Comparison of ENCODE assay signal across 28 cellular contexts in the genomic region with DNA sequence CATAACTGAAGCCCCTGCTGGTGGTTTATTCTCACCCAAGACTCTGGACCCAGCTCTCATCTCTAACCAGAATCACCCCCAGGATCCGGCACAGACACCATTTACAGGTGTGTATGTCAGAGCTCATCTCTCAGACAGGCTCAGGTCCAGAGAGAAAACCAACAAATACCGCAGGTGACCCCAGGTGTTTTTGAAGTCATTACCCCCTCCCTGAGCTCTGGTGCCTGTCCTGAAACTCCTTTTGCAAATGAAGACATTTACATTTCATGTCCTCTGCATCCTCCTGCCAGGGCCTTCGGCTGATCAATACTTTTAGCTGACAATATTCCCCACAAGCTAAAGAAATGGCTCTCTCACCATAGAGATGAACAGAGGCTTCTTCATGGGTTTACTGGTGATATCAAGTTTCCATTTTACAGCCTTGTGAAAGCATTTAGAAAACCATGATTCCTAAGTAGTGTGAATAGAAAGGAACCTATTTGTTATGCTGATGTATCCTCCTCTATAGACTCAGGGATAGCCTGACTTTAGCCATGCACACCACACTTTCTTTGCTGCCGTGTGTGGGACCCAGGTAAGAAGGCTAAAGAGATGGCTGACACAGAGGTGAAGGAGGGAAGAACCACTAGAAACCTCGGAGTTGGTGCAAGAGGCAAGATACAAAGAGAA.
"Had no signal": no experiment of that assay in that cellular context is flagged by ENCODE, and none has a peak within 500 bp of the region (broad histone marks: within the 10 kb centered on the region; RNA-seq: fewer than 3 reads in every experiment).

No MANE protein-coding gene starts in this region.

- H3K4me3 Mint-ChIP-seq: dendritic cell treated with granulocyte-macrophage colony-stimulating factor and Interleukin-4, amounts not matched to agents 40 ng/mL and 50 ng/mL, for 4 days; endodermal cell; immature natural killer cell; natural killer cell; stimulated activated effector memory CD8-positive, alpha-beta T cell treated with anti-CD3 and anti-CD28 coated beads, Interleukin-12 subunit alpha, Interleukin-12 subunit beta, amount 100 ng/mL, for 72 hours; type B pancreatic cell had no signal

- H3K36me3 ChIP-seq: colonic mucosa, esophagus muscularis mucosa, gastroesophageal sphincter, lower lobe of right lung, ovary, sigmoid colon, tibial artery had no signal

- H3K27ac ChIP-seq: colonic mucosa, esophagus muscularis mucosa, foreskin keratinocyte, gastroesophageal sphincter, lower lobe of right lung, ovary, psoas muscle, sigmoid colon, testis, tibial artery had no signal

- FAIRE-seq: endothelial cell of umbilical vein had no signal

- H3K4me1 ChIP-seq: colonic mucosa, esophagus muscularis mucosa, foreskin keratinocyte, gastroesophageal sphincter, lower lobe of right lung, psoas muscle, sigmoid colon, testis, tibial artery had no signal

- H3K36me3 Mint-ChIP-seq: immature natural killer cell; natural killer cell; stimulated activated effector memory CD8-positive, alpha-beta T cell treated with anti-CD3 and anti-CD28 coated beads, Interleukin-12 subunit alpha, Interleukin-12 subunit beta, amount 100 ng/mL, for 72 hours; type B pancreatic cell had no signal

- H3K4me3 ChIP-seq: colonic mucosa, esophagus muscularis mucosa, gastroesophageal sphincter, lower lobe of right lung, ovary, psoas muscle, sigmoid colon, testis, tibial artery had no signal

- DNase-seq: colonic mucosa; effector CD8-positive, alpha-beta T cell; endodermal cell; foreskin keratinocyte; hypothalamus; immature natural killer cell; islet precursor cell; left ventricle myocardium superior; lower lobe of right lung; natural killer cell; occipital lobe; ovary; posterior cingulate gyrus; psoas muscle; right cardiac atrium; sigmoid colon; stimulated activated CD4-positive, alpha-beta T cell treated with anti-CD3 and anti-CD28 coated beads, Interleukin-2, amount 100 ng/mL, for 24 hours; stimulated activated CD4-positive, alpha-beta T cell treated with anti-CD3 and anti-CD28 coated beads, Interleukin-4, amount 100 ng/mL, for 24 hours; stimulated activated naive CD8-positive, alpha-beta T cell treated with anti-CD3 and anti-CD28 coated beads, Interleukin-15, Interleukin-2, amounts not matched to agents 100 U/mL and 50 U/mL, for 24 hours; substantia nigra; testis; tibial artery had no signal

- H3K27ac Mint-ChIP-seq: dendritic cell treated with granulocyte-macrophage colony-stimulating factor and Interleukin-4, amounts not matched to agents 40 ng/mL and 50 ng/mL, for 4 days; endodermal cell; immature natural killer cell; natural killer cell; stimulated activated effector memory CD8-positive, alpha-beta T cell treated with anti-CD3 and anti-CD28 coated beads, Interleukin-12 subunit alpha, Interleukin-12 subunit beta, amount 100 ng/mL, for 72 hours; type B pancreatic cell had no signal

- H3K27me3 ChIP-seq: colonic mucosa, foreskin keratinocyte, ovary, testis had no signal

- H3K9me3 ChIP-seq: colonic mucosa, lower lobe of right lung, ovary, psoas muscle, sigmoid colon, testis had no signal

- H3K4me1 Mint-ChIP-seq: immature natural killer cell; natural killer cell; stimulated activated effector memory CD8-positive, alpha-beta T cell treated with anti-CD3 and anti-CD28 coated beads, Interleukin-12 subunit alpha, Interleukin-12 subunit beta, amount 100 ng/mL, for 72 hours had no signal

- H3K9me3 Mint-ChIP-seq: dendritic cell treated with granulocyte-macrophage colony-stimulating factor and Interleukin-4, amounts not matched to agents 40 ng/mL and 50 ng/mL, for 4 days; endodermal cell; immature natural killer cell; natural killer cell; stimulated activated effector memory CD8-positive, alpha-beta T cell treated with anti-CD3 and anti-CD28 coated beads, Interleukin-12 subunit alpha, Interleukin-12 subunit beta, amount 100 ng/mL, for 72 hours; type B pancreatic cell had no signal
